ENCODE assay signal across 1 cellular context in genomic region chr6:137810554-137811120, GRCh38.
TF ChIP-seq lines count a peak whose summit lies in the region.

No MANE protein-coding gene starts in this region.

TF ChIP-seq in K562, 482 proteins besides CTCF, POLR2A, EP300 and RAD21 (continued from another document and continues in another):
- TF ChIP-seq, protein P1, sequence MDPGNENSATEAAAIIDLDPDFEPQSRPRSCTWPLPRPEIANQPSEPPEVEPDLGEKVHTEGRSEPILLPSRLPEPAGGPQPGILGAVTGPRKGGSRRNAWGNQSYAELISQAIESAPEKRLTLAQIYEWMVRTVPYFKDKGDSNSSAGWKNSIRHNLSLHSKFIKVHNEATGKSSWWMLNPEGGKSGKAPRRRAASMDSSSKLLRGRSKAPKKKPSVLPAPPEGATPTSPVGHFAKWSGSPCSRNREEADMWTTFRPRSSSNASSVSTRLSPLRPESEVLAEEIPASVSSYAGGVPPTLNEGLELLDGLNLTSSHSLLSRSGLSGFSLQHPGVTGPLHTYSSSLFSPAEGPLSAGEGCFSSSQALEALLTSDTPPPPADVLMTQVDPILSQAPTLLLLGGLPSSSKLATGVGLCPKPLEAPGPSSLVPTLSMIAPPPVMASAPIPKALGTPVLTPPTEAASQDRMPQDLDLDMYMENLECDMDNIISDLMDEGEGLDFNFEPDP (CRISPR knock-in tag; IDR thresholded peaks at IDR 0.05) = no peak
- TF ChIP-seq NR4A1 (CRISPR knock-in tag; IDR thresholded peaks at IDR 0.05) (no peak), NR4A1 (tag; IDR thresholded peaks at IDR 0.05) (peak; percentile 39; the same call in 1 of the 2 replicates), ERF (CRISPR knock-in tag; IDR thresholded peaks at IDR 0.05) (no peak), MAZ (CRISPR knock-in tag; conservative IDR thresholded peaks at IDR 0.05 in 1 of 2, IDR thresholded peaks at IDR 0.05 in 1 of 2) (0 out of 4 replicates have a peak, but pooled peaks of 1 of the 2 experiments have one; percentile 3), BMI1 (IDR thresholded peaks at IDR 0.05; ENCODE audit: low read length) (no peak), ZNF766 (CRISPR knock-in tag; conservative IDR thresholded peaks at IDR 0.05) (0 out of 2 replicates have a peak, but pooled peaks have one; percentile 20), NUFIP1 (IDR thresholded peaks at IDR 0.05; ENCODE audit: partially characterized antibody) (no peak), TEAD4 (IDR thresholded peaks at IDR 0.05; ENCODE audit: low read length) (no peak), TEAD4 (CRISPR knock-in tag; IDR thresholded peaks at IDR 0.05; ENCODE audit: borderline replicate concordance) (no peak), ZNF586 (CRISPR knock-in tag; conservative IDR thresholded peaks at IDR 0.05) (no peak), ZNF830 (CRISPR knock-in tag; IDR thresholded peaks at IDR 0.05) (no peak), MLLT1 (IDR thresholded peaks at IDR 0.05) (no peak), RBM34 (IDR thresholded peaks at IDR 0.05; ENCODE audit: borderline replicate concordance, insufficient read depth, low read length) (no peak), RFX7 (CRISPR knock-in tag; IDR thresholded peaks at IDR 0.05) (0 out of 2 replicates have a peak, but pooled peaks have one; percentile 55), TRIM28 (IDR thresholded peaks at IDR 0.05) (no peak), HIVEP1 (CRISPR knock-in tag; IDR thresholded peaks at IDR 0.05) (no peak), TCFL5 (CRISPR knock-in tag; conservative IDR thresholded peaks at IDR 0.05) (no peak), NEUROD1 (IDR thresholded peaks at IDR 0.05; ENCODE audit: borderline replicate concordance, low read depth, low read length, partially characterized antibody) (no peak), REST (CRISPR knock-in tag; IDR thresholded peaks at IDR 0.05; ENCODE audit: low read depth) (no peak), IRF9 (tag; IDR thresholded peaks at IDR 0.05) (no peak), KAT2B (IDR thresholded peaks at IDR 0.05; ENCODE audit: low read depth, low read length) (no peak), MTF1 (CRISPR knock-in tag; IDR thresholded peaks at IDR 0.05; ENCODE audit: borderline replicate concordance) (peak; percentile 85), HNRNPUL1 (IDR thresholded peaks at IDR 0.05; ENCODE audit: low read length) (no peak), CEBPB (tag; IDR thresholded peaks at IDR 0.05) (no peak), ZNF23 (CRISPR knock-in tag; IDR thresholded peaks at IDR 0.05) (no peak), NCOR1 (IDR thresholded peaks at IDR 0.05) (no peak), HDAC1 (IDR thresholded peaks at IDR 0.05) (peak in 1 of 2 experiments; percentile 60; a peak in 1 of 4 replicates), E2F3 (CRISPR knock-in tag; IDR thresholded peaks at IDR 0.05) (0 out of 2 replicates have a peak, but pooled peaks have one; percentile 40), ZNF395 (CRISPR knock-in tag; IDR thresholded peaks at IDR 0.05) (0 out of 2 replicates have a peak, but pooled peaks have one; percentile 24), POLR3G (IDR thresholded peaks at IDR 0.05; ENCODE audit: extremely low read depth, insufficient read length, insufficient replicate concordance) (no peak), ZNF263 (CRISPR knock-in tag; IDR thresholded peaks at IDR 0.05; ENCODE audit: borderline replicate concordance) (no peak), IRF2 (CRISPR knock-in tag; IDR thresholded peaks at IDR 0.05) (no peak), DLX4 (CRISPR knock-in tag; IDR thresholded peaks at IDR 0.05) (no peak), FOS (IDR thresholded peaks at IDR 0.05; ENCODE audit: extremely low read depth, insufficient read length) (no peak), DNMT1 (IDR thresholded peaks at IDR 0.05) (no peak), SAFB (IDR thresholded peaks at IDR 0.05; ENCODE audit: borderline replicate concordance, low read depth, low read length) (no peak)
- TF ChIP-seq, protein P2, sequence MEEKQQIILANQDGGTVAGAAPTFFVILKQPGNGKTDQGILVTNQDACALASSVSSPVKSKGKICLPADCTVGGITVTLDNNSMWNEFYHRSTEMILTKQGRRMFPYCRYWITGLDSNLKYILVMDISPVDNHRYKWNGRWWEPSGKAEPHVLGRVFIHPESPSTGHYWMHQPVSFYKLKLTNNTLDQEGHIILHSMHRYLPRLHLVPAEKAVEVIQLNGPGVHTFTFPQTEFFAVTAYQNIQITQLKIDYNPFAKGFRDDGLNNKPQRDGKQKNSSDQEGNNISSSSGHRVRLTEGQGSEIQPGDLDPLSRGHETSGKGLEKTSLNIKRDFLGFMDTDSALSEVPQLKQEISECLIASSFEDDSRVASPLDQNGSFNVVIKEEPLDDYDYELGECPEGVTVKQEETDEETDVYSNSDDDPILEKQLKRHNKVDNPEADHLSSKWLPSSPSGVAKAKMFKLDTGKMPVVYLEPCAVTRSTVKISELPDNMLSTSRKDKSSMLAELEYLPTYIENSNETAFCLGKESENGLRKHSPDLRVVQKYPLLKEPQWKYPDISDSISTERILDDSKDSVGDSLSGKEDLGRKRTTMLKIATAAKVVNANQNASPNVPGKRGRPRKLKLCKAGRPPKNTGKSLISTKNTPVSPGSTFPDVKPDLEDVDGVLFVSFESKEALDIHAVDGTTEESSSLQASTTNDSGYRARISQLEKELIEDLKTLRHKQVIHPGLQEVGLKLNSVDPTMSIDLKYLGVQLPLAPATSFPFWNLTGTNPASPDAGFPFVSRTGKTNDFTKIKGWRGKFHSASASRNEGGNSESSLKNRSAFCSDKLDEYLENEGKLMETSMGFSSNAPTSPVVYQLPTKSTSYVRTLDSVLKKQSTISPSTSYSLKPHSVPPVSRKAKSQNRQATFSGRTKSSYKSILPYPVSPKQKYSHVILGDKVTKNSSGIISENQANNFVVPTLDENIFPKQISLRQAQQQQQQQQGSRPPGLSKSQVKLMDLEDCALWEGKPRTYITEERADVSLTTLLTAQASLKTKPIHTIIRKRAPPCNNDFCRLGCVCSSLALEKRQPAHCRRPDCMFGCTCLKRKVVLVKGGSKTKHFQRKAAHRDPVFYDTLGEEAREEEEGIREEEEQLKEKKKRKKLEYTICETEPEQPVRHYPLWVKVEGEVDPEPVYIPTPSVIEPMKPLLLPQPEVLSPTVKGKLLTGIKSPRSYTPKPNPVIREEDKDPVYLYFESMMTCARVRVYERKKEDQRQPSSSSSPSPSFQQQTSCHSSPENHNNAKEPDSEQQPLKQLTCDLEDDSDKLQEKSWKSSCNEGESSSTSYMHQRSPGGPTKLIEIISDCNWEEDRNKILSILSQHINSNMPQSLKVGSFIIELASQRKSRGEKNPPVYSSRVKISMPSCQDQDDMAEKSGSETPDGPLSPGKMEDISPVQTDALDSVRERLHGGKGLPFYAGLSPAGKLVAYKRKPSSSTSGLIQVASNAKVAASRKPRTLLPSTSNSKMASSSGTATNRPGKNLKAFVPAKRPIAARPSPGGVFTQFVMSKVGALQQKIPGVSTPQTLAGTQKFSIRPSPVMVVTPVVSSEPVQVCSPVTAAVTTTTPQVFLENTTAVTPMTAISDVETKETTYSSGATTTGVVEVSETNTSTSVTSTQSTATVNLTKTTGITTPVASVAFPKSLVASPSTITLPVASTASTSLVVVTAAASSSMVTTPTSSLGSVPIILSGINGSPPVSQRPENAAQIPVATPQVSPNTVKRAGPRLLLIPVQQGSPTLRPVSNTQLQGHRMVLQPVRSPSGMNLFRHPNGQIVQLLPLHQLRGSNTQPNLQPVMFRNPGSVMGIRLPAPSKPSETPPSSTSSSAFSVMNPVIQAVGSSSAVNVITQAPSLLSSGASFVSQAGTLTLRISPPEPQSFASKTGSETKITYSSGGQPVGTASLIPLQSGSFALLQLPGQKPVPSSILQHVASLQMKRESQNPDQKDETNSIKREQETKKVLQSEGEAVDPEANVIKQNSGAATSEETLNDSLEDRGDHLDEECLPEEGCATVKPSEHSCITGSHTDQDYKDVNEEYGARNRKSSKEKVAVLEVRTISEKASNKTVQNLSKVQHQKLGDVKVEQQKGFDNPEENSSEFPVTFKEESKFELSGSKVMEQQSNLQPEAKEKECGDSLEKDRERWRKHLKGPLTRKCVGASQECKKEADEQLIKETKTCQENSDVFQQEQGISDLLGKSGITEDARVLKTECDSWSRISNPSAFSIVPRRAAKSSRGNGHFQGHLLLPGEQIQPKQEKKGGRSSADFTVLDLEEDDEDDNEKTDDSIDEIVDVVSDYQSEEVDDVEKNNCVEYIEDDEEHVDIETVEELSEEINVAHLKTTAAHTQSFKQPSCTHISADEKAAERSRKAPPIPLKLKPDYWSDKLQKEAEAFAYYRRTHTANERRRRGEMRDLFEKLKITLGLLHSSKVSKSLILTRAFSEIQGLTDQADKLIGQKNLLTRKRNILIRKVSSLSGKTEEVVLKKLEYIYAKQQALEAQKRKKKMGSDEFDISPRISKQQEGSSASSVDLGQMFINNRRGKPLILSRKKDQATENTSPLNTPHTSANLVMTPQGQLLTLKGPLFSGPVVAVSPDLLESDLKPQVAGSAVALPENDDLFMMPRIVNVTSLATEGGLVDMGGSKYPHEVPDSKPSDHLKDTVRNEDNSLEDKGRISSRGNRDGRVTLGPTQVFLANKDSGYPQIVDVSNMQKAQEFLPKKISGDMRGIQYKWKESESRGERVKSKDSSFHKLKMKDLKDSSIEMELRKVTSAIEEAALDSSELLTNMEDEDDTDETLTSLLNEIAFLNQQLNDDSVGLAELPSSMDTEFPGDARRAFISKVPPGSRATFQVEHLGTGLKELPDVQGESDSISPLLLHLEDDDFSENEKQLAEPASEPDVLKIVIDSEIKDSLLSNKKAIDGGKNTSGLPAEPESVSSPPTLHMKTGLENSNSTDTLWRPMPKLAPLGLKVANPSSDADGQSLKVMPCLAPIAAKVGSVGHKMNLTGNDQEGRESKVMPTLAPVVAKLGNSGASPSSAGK (IDR thresholded peaks at IDR 0.05) = no peak
- TF ChIP-seq, protein P3, sequence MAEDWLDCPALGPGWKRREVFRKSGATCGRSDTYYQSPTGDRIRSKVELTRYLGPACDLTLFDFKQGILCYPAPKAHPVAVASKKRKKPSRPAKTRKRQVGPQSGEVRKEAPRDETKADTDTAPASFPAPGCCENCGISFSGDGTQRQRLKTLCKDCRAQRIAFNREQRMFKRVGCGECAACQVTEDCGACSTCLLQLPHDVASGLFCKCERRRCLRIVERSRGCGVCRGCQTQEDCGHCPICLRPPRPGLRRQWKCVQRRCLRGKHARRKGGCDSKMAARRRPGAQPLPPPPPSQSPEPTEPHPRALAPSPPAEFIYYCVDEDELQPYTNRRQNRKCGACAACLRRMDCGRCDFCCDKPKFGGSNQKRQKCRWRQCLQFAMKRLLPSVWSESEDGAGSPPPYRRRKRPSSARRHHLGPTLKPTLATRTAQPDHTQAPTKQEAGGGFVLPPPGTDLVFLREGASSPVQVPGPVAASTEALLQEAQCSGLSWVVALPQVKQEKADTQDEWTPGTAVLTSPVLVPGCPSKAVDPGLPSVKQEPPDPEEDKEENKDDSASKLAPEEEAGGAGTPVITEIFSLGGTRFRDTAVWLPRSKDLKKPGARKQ (CRISPR knock-in tag; IDR thresholded peaks at IDR 0.05) = peak; percentile 92; the same call in 1 of the 2 replicates
